In genomic region chr12:21372602-21373001, GRCh38 we compare ENCODE assay signal across 25 cellular contexts. TPM values are rescaled to one million over a fixed set of nuclear protein-coding genes. Genes with fewer than 3 reads are reported as not detected.
DNase-seq lines count a peak whose midpoint lies in the region; ATAC-seq, FAIRE-seq and TF ChIP-seq lines count a peak whose summit lies in the region.
"Had no signal": no experiment of that assay in that cellular context is flagged by ENCODE, and none has a peak within 500 bp of the region (broad histone marks: within the 10 kb centered on the region; RNA-seq: fewer than 3 reads in every experiment).

Gene IAPP (plus strand): TSS chr12:21372902. CDS start chr12:21373352, 450 bp downstream.

- H4K20me1 ChIP-seq in GM23338 (replicated peaks; ENCODE audit: insufficient read depth) = no peaks in the 10 kb centered on the region
- H4K20me1 ChIP-seq: BLaER1 had no signal

- no peaks in the 10 kb centered on the region for H3F3A ChIP-seq in GM23338 (replicated peaks; ENCODE audit: low read depth)

- H3K4me3 Mint-ChIP-seq in GM23338 (no peak within 1 kb of the TSS), nephron progenitor cell (no peak within 1 kb of the TSS), type B pancreatic cell (no peak within 1 kb of the TSS)
- no peak within 1 kb of the TSS for H3K4me3 Mint-ChIP-seq in activated naive CD8-positive, alpha-beta T cell treated with anti-CD3 and anti-CD28 coated beads for 36 hours
- H3K4me3 Mint-ChIP-seq: CD14-positive monocyte; CD4-positive, alpha-beta memory T cell; CD4-positive, CD25-positive, alpha-beta regulatory T cell; CD8-positive, alpha-beta memory T cell had no signal

- H3K4me2 ChIP-seq in GM23338 = no peak within 1 kb of the TSS
- H3K4me2 ChIP-seq: BLaER1 had no signal

- H3K27me3 Mint-ChIP-seq in GM23338 (ENCODE audit: insufficient read depth, low read depth, poor library complexity) (no peaks in the 10 kb centered on the region), nephron progenitor cell (ENCODE audit: low read depth, poor library complexity) (no peaks in the 10 kb centered on the region), type B pancreatic cell (peaks cover 5% of the 10 kb centered on the region)
- H3K27me3 Mint-ChIP-seq in activated naive CD8-positive, alpha-beta T cell treated with anti-CD3 and anti-CD28 coated beads for 36 hours = peaks cover 13% of the 10 kb centered on the region

- DNase-seq in D721Med (ENCODE audit: insufficient read length, low spot score) (no peak), GM23338 (ENCODE audit: low spot score) (no peak), nephron progenitor cell (no peak), type B pancreatic cell (ENCODE audit: extremely low spot score, unreplicated experiment) (no peak), omental fat pad (ENCODE audit: low spot score) (no peak)
- no peak for DNase-seq in stimulated activated naive CD8-positive, alpha-beta T cell treated with anti-CD3 and anti-CD28 coated beads, Interleukin-15, Interleukin-2, amounts not matched to agents 100 U/mL and 50 U/mL, for 24 hours
- no peak for DNase-seq in activated naive CD8-positive, alpha-beta T cell treated with anti-CD3 and anti-CD28 coated beads for 36 hours
- DNase-seq: 8988T; ACHN; BE2C; C1 segment of cervical spinal cord; CD4-positive, alpha-beta memory T cell; CD4-positive, CD25-positive, alpha-beta regulatory T cell; CD8-positive, alpha-beta memory T cell; COR-L47; DMS79 treated with DMSO at 0.1 percent for 48 hours; GF-D8 had no signal

- FAIRE-seq in D721Med (lab: Jason Lieb, UNC) = peak; percentile 74
- FAIRE-seq: A204.1, G401.6, GM12891, GM19239 had no signal

- peaks cover 26% of the 10 kb centered on the region; the same call in 2 of the 3 replicates for H3K4me1 Mint-ChIP-seq in GM23338
- H3K4me1 Mint-ChIP-seq in nephron progenitor cell = no peaks in the 10 kb centered on the region
- H3K4me1 Mint-ChIP-seq in type B pancreatic cell (ENCODE audit: unreplicated experiment) = no peaks in the 10 kb centered on the region
- H3K4me1 Mint-ChIP-seq in activated naive CD8-positive, alpha-beta T cell treated with anti-CD3 and anti-CD28 coated beads for 36 hours = peaks cover 5% of the 10 kb centered on the region
- H3K4me1 Mint-ChIP-seq: CD14-positive monocyte had no signal

- H3K4me3 ChIP-seq in GM23338 = no peak within 1 kb of the TSS
- H3K4me3 ChIP-seq: BLaER1 had no signal

- H3K9me2 ChIP-seq in GM23338 (ENCODE audit: insufficient read depth) = no peaks in the 10 kb centered on the region

- H3K36me3 Mint-ChIP-seq in GM23338 (ENCODE audit: low read depth) = no peaks in the 10 kb centered on the region
- H3K36me3 Mint-ChIP-seq in nephron progenitor cell (ENCODE audit: low read depth) = no peaks in the 10 kb centered on the region
- H3K36me3 Mint-ChIP-seq in type B pancreatic cell = no peaks in the 10 kb centered on the region
- H3K36me3 Mint-ChIP-seq in activated naive CD8-positive, alpha-beta T cell treated with anti-CD3 and anti-CD28 coated beads for 36 hours = no peaks in the 10 kb centered on the region
- H3K36me3 Mint-ChIP-seq: CD14-positive monocyte; CD4-positive, alpha-beta memory T cell; CD4-positive, CD25-positive, alpha-beta regulatory T cell; CD8-positive, alpha-beta memory T cell had no signal

- H2AFZ ChIP-seq in GM23338 = no peak within 1 kb of the TSS

- TF ChIP-seq CTCF in D721Med (IDR thresholded peaks at IDR 0.05; ENCODE audit: insufficient read depth, missing control alignments) (no peak), GM23338 (conservative IDR thresholded peaks at IDR 0.05; ENCODE audit: low read depth in 2 of 2) (no peak), nephron progenitor cell (IDR thresholded peaks at IDR 0.05) (no peak), type B pancreatic cell (conservative IDR thresholded peaks at IDR 0.05) (no peak), omental fat pad (IDR thresholded peaks at IDR 0.05) (no peak)

- H3K27ac Mint-ChIP-seq in GM23338 = peak within 1 kb of the TSS; percentile 25; the same call in 1 of the 2 replicates
- peak within 1 kb of the TSS; percentile 48 for H3K27ac Mint-ChIP-seq in nephron progenitor cell
- H3K27ac Mint-ChIP-seq in type B pancreatic cell = no peak within 1 kb of the TSS
- H3K27ac Mint-ChIP-seq in activated naive CD8-positive, alpha-beta T cell treated with anti-CD3 and anti-CD28 coated beads for 36 hours = no peak within 1 kb of the TSS
- H3K27ac Mint-ChIP-seq: CD14-positive monocyte; CD4-positive, alpha-beta memory T cell; CD4-positive, CD25-positive, alpha-beta regulatory T cell had no signal

- no peaks in the 10 kb centered on the region for H3K27me3 ChIP-seq in GM23338 (ENCODE audit: insufficient read depth)
- H3K27me3 ChIP-seq: BE2C, BLaER1 had no signal

- no peak within 1 kb of the TSS for H3K27ac ChIP-seq in GM23338 (ENCODE audit: low read depth)
- H3K27ac ChIP-seq: BLaER1 had no signal

- H3K4me1 ChIP-seq in GM23338 (ENCODE audit: insufficient read depth) = peaks cover 11% of the 10 kb centered on the region
- H3K4me1 ChIP-seq: BE2C, BLaER1 had no signal

- H3K9me3 Mint-ChIP-seq in GM23338 (no peaks in the 10 kb centered on the region; the same call in 2 of the 3 replicates), nephron progenitor cell (no peaks in the 10 kb centered on the region), type B pancreatic cell (no peaks in the 10 kb centered on the region)
- H3K9me3 Mint-ChIP-seq in activated naive CD8-positive, alpha-beta T cell treated with anti-CD3 and anti-CD28 coated beads for 36 hours = no peaks in the 10 kb centered on the region
- H3K9me3 Mint-ChIP-seq: CD4-positive, alpha-beta memory T cell; CD4-positive, CD25-positive, alpha-beta regulatory T cell; CD8-positive, alpha-beta memory T cell had no signal

- no peak for ATAC-seq in GM23338
- no peak for ATAC-seq in omental fat pad (ENCODE audit: low FRiP score)
- no peak for ATAC-seq in stimulated activated naive CD8-positive, alpha-beta T cell treated with anti-CD3 and anti-CD28 coated beads, Interleukin-15, Interleukin-2, amounts not matched to agents 100 U/mL and 50 U/mL, for 24 hours

- no peaks in the 10 kb centered on the region for H3K79me2 ChIP-seq in GM23338 (replicated peaks; ENCODE audit: insufficient read depth)

- H3K36me3 ChIP-seq in GM23338 (ENCODE audit: insufficient read depth) = no peaks in the 10 kb centered on the region
- H3K36me3 ChIP-seq: BE2C, BLaER1 had no signal

TF ChIP-seq in GM23338, 12 proteins besides CTCF, POLR2A, EP300 and RAD21 (continues in another document):
- no peak for TF ChIP-seq CREB1 (CRISPR knock-in tag; IDR thresholded peaks at IDR 0.05; ENCODE audit: low read depth)
- no peak for TF ChIP-seq ZNF331 (CRISPR knock-in tag; IDR thresholded peaks at IDR 0.05; ENCODE audit: low read depth)
- TF ChIP-seq REST (IDR thresholded peaks at IDR 0.05; ENCODE audit: unreplicated experiment) = no peak
- TF ChIP-seq POLR2AphosphoS5 (IDR thresholded peaks at IDR 0.05; ENCODE audit: low read depth) = no peak
- TF ChIP-seq ZNF114 (CRISPR knock-in tag; IDR thresholded peaks at IDR 0.05) = no peak
- TF ChIP-seq NANOG (IDR thresholded peaks at IDR 0.05; ENCODE audit: borderline replicate concordance) = no peak
- TF ChIP-seq EZH2phosphoT487 (IDR thresholded peaks at IDR 0.05; ENCODE audit: unreplicated experiment) = no peak
- no peak for TF ChIP-seq ETS1 (IDR thresholded peaks at IDR 0.05)
- TF ChIP-seq STAT1 (IDR thresholded peaks at IDR 0.05; ENCODE audit: unreplicated experiment) = no peak
- TF ChIP-seq EZH2 (IDR thresholded peaks at IDR 0.05; ENCODE audit: low read depth, unreplicated experiment) = no peak
- no peak for TF ChIP-seq JUNB (IDR thresholded peaks at IDR 0.05; ENCODE audit: unreplicated experiment)

RNA-seq across cellular contexts. Expression of gene IAPP, which starts in this region (rescaled TPM):
- not detected in 2 replicates for total RNA-seq in GM23338 (2014; rRNA removed; shearing (Covaris generic))
- 0.10 and 0.32 TPM in 2 replicates for polyA plus RNA-seq in GM23338 (2016; fragmentation: Nextera tagmentation; extraction: Ambion mirVana)
- total RNA-seq in type B pancreatic cell (ENCODE audit: low replicate concordance) (10.0 and 10.4 TPM in 2 replicates), omental fat pad (not detected)
- total RNA-seq in activated naive CD8-positive, alpha-beta T cell treated with anti-CD3 and anti-CD28 coated beads for 36 hours = not detected
- total RNA-seq: A673; CD4-positive, alpha-beta memory T cell; CD4-positive, CD25-positive, alpha-beta regulatory T cell; CD8-positive, alpha-beta memory T cell had no signal
- polyA plus RNA-seq: AG04450; CD14-positive monocyte; CD4-positive, alpha-beta memory T cell; CD4-positive, CD25-positive, alpha-beta regulatory T cell; CD8-positive, alpha-beta memory T cell had no signal

Comparison
In these comparisons a context has a peak if more than half of its experiments do, and no peak if none do; other contexts are left out.
1. RNA of gene IAPP (total RNA-seq): 10.0 to 10.4 TPM in type B pancreatic cell; not detected in GM23338, not detected in omental fat pad and not detected in activated naive CD8-positive, alpha-beta T cell treated with anti-CD3 and anti-CD28 coated beads for 36 hours; every median in the first group is over 10 times any median in the second.
2. H3K27ac Mint-ChIP-seq: peak in GM23338 (single experiment) and nephron progenitor cell (single experiment); none in type B pancreatic cell (single experiment) and activated naive CD8-positive, alpha-beta T cell treated with anti-CD3 and anti-CD28 coated beads for 36 hours (single experiment).